ENCODE assay signal across 26 cellular contexts in genomic region chr1:79714664-79715063, GRCh38.
"Had no signal": no experiment of that assay in that cellular context is flagged by ENCODE, and none has a peak within 500 bp of the region (broad histone marks: within the 10 kb centered on the region; RNA-seq: fewer than 3 reads in every experiment).

No MANE protein-coding gene starts in this region.

- H3K27me3 ChIP-seq: gastrocnemius medialis, heart left ventricle, hepatocyte, neutrophil, pancreas, right lobe of liver, suprapubic skin, transverse colon, vagina had no signal

- H3K27ac ChIP-seq: epithelial cell of prostate, gastrocnemius medialis, heart left ventricle, hepatocyte, neutrophil, pancreas, right lobe of liver, suprapubic skin, transverse colon, vagina had no signal

- H3K4me1 Mint-ChIP-seq: naive thymus-derived CD4-positive, alpha-beta T cell; nephron progenitor cell; stimulated activated naive CD8-positive, alpha-beta T cell treated with anti-CD3 and anti-CD28 coated beads, Interleukin-15, amount 100 ng/mL, for 72 hours had no signal

- H3K36me3 ChIP-seq: gastrocnemius medialis, heart left ventricle, neutrophil, pancreas, right lobe of liver, suprapubic skin, transverse colon, vagina had no signal

- H3K36me3 Mint-ChIP-seq: naive thymus-derived CD4-positive, alpha-beta T cell had no signal

- H3K27ac Mint-ChIP-seq: endodermal cell; naive thymus-derived CD4-positive, alpha-beta T cell; nephron progenitor cell; stimulated activated naive CD8-positive, alpha-beta T cell treated with anti-CD3 and anti-CD28 coated beads, Interleukin-15, amount 100 ng/mL, for 72 hours had no signal

- ATAC-seq: esophagus mucosa; gastrocnemius medialis; heart left ventricle; left lobe of liver; naive thymus-derived CD4-positive, alpha-beta T cell; pancreas; right lobe of liver; stimulated activated naive CD8-positive, alpha-beta T cell treated with anti-CD3 and anti-CD28 coated beads, Interleukin-15, amount 100 ng/mL, for 72 hours had no signal

- H2AFZ ChIP-seq: hepatocyte had no signal

- H3K4me1 ChIP-seq: gastrocnemius medialis, heart left ventricle, pancreas, right lobe of liver, suprapubic skin, transverse colon, vagina had no signal

- DNase-seq: effector CD8-positive, alpha-beta T cell; endodermal cell; gastrocnemius medialis; heart left ventricle; kidney; mesenchymal stem cell; midbrain; naive thymus-derived CD4-positive, alpha-beta T cell; nephron progenitor cell; pancreas; right lobe of liver; small intestine; stimulated activated CD4-positive, alpha-beta T cell treated with anti-CD3 and anti-CD28 coated beads, Interleukin-12 subunit alpha, Interleukin-12 subunit beta, amount 100 ng/mL, for 4 hours; stimulated activated CD4-positive, alpha-beta T cell treated with anti-CD3 and anti-CD28 coated beads, Interleukin-1b, Interleukin-23, amount 100 ng/mL, for 48 hours; stimulated activated CD4-positive, alpha-beta T cell treated with anti-CD3 and anti-CD28 coated beads, Interleukin-4, amount 100 ng/mL, for 1 hour; stimulated activated CD8-positive, alpha-beta memory T cell treated with anti-CD3 and anti-CD28 coated beads, Interleukin-4, amount 100 ng/mL, for 48 hours; stimulated activated naive CD4-positive, alpha-beta T cell; stimulated activated naive CD8-positive, alpha-beta T cell treated with anti-CD3 and anti-CD28 coated beads, Interleukin-15, amount 100 ng/mL, for 72 hours; transverse colon had no signal

- H3K4me3 Mint-ChIP-seq: endodermal cell; naive thymus-derived CD4-positive, alpha-beta T cell; nephron progenitor cell; stimulated activated naive CD8-positive, alpha-beta T cell treated with anti-CD3 and anti-CD28 coated beads, Interleukin-15, amount 100 ng/mL, for 72 hours had no signal

- H3K27me3 Mint-ChIP-seq: naive thymus-derived CD4-positive, alpha-beta T cell; stimulated activated naive CD8-positive, alpha-beta T cell treated with anti-CD3 and anti-CD28 coated beads, Interleukin-15, amount 100 ng/mL, for 72 hours had no signal

- H3K4me3 ChIP-seq: gastrocnemius medialis, heart left ventricle, hepatocyte, pancreas, right lobe of liver, suprapubic skin, transverse colon, vagina had no signal

- H3K9me3 ChIP-seq: gastrocnemius medialis, neutrophil, pancreas, right lobe of liver, suprapubic skin, transverse colon, vagina had no signal
